In the genomic region with DNA sequence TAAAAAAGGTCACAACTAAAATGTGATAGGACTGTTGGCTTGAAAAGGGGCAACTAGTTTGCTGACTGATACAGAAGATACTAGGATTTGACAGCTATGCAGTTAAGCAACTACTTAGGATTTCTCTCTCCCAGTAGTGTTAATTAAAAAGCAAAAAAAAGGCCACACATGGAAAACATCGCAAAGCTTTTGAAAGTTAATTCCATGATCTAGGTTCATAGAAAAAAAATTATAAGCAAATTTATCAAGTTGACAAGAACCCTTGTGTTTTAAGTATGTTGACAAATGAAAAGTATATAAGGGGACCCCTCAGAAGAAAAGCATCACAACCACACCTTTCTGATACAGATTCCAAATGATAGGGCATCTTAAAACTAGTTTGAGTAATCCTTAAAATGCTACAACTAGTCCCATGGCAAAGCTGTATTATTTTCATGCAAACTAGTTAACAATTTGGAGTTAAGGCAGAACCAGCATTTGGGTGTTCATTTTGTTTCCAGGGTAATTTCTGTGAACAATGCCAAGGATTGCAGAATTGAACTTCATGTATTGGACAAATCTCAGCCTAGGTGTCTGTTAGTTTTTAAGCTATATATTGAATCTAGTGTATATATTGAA, we compare ENCODE assay signal across 13 cellular contexts. TPM values are rescaled to one million over a fixed set of nuclear protein-coding genes. Genes with fewer than 3 reads are reported as not detected.
DNase-seq lines count a peak whose midpoint lies in the region; ATAC-seq, FAIRE-seq and TF ChIP-seq lines count a peak whose summit lies in the region.
"Had no signal": no experiment of that assay in that cellular context is flagged by ENCODE, and none has a peak within 500 bp of the region (broad histone marks: within the 10 kb centered on the region; RNA-seq: fewer than 3 reads in every experiment).

No MANE protein-coding gene starts in this region.

- H3K27ac Mint-ChIP-seq in T-helper 1 cell treated with Interleukin-12 subunit alpha and Interleukin-12 subunit beta and Interleukin-4 antibody, amounts not matched to agents 30 μg/mL and 1 μg/mL, for 36 hours = peak overlapping the region; percentile 13
- H3K27ac Mint-ChIP-seq in endodermal cell = no peak overlapping the region

- intact Hi-C loops in K562 (cut with micrococcal nuclease) (no loop called here), sigmoid colon (cut with DNase I) (no loop called here), sciatic nerve (cut with DNase I) (no loop called here)

- in situ Hi-C loops in K562 (cut with MboI) = no loop called here

- POLR2A ChIA-PET in K562 (lab: Yijun Ruan, JAX) = interaction anchor here (0.6 to 8.0 kb wide), 4 partner anchors 11 to 100 kb away, joined by 3 to 82 read pairs (median 12); a partner anchor contains a TSS

- no peaks in the 10 kb centered on the region for H3K27me3 ChIP-seq in MM.1S (replicated peaks; ENCODE audit: insufficient read depth, low read length)
- H3K27me3 ChIP-seq in K562 (ENCODE audit: control insufficient read depth in 2 of 2, insufficient read depth in 2 of 2, low read length in 2 of 2) = no peaks in the 10 kb centered on the region
- no peaks in the 10 kb centered on the region for H3K27me3 ChIP-seq in sigmoid colon
- H3K27me3 ChIP-seq in endodermal cell (ENCODE audit: control insufficient read depth, insufficient read depth, low read length, poor library complexity, severe bottlenecking) = no peaks in the 10 kb centered on the region
- H3K27me3 ChIP-seq: suprapubic skin had no signal

- TF ChIP-seq EP300 in K562 (IDR thresholded peaks at IDR 0.05; ENCODE audit: low read length) (no peak), sigmoid colon (IDR thresholded peaks at IDR 0.05) (no peak)

- H3K4me1 Mint-ChIP-seq in T-helper 1 cell treated with Interleukin-12 subunit alpha and Interleukin-12 subunit beta and Interleukin-4 antibody, amounts not matched to agents 30 μg/mL and 1 μg/mL, for 36 hours (ENCODE audit: low read depth) = peaks cover 53% of the 10 kb centered on the region
- H3K4me1 Mint-ChIP-seq in endodermal cell = peaks cover 13% of the 10 kb centered on the region

- peak overlapping the region; percentile 64; the same call in 1 of the 2 replicates for H3K27ac ChIP-seq in MM.1S (ENCODE audit: low read length)
- peak overlapping the region; percentile 7; the same call in 1 of the 3 replicates for H3K27ac ChIP-seq in K562 (ENCODE audit: extremely low read depth, low read depth, low read length)
- peak overlapping the region; percentile 48 to 87 (median 64) for H3K27ac ChIP-seq in sigmoid colon
- H3K27ac ChIP-seq in endodermal cell (ENCODE audit: low read depth, low read length) = no peak overlapping the region
- H3K27ac ChIP-seq: suprapubic skin had no signal

- H3K27me3 Mint-ChIP-seq in T-helper 1 cell treated with Interleukin-12 subunit alpha and Interleukin-12 subunit beta and Interleukin-4 antibody, amounts not matched to agents 30 μg/mL and 1 μg/mL, for 36 hours (ENCODE audit: low read depth) = no peaks in the 10 kb centered on the region
- H3K27me3 Mint-ChIP-seq in endodermal cell (ENCODE audit: insufficient read depth) = no peaks in the 10 kb centered on the region

- no TSS peak for BruUV-seq in K562 (replicated peaks; lab: Mats Ljungman, UMichigan)

- H3K36me3 ChIP-seq in MM.1S (replicated peaks; ENCODE audit: insufficient read depth, low read length) = peaks cover 7% of the 10 kb centered on the region; the same call in 1 of the 2 replicates
- H3K36me3 ChIP-seq in K562 (ENCODE audit: control insufficient read depth, insufficient read depth, low read length) = peaks cover 80% of the 10 kb centered on the region
- peaks cover 0 to 52% (median 4%) of the 10 kb centered on the region in 4 donors for H3K36me3 ChIP-seq in sigmoid colon
- peaks cover 63% of the 10 kb centered on the region for H3K36me3 ChIP-seq in endodermal cell (ENCODE audit: control insufficient read depth, insufficient read depth, low read length)

- peaks cover 61% of the 10 kb centered on the region for H3F3A ChIP-seq in MM.1S (ENCODE audit: insufficient read depth, low read length)

- CTCF ChIA-PET in K562 (lab: Yijun Ruan, JAX; ENCODE audit: low intra/inter-chr PET ratio) = no interaction called here

- H3K9me2 ChIP-seq in MM.1S (replicated peaks; ENCODE audit: insufficient read depth, low read length) = no peaks in the 10 kb centered on the region

- no peak for TF ChIP-seq RAD21 in K562 (CRISPR knock-in tag; conservative IDR thresholded peaks at IDR 0.05 in 1 of 2, IDR thresholded peaks at IDR 0.05 in 1 of 2)

- 79% methylated on average over 1 of the region's 1 CpG for WGBS in K562 (ENCODE audit: insufficient coverage, low coverage, missing lambda C conversion rate)
- WGBS in sigmoid colon, 2 donors = 81 to 92% methylated on average over 1 of the region's 1 CpG
- WGBS in endodermal cell (ENCODE audit: insufficient coverage in 1 of 2, insufficient read length in 1 of 2), 2 experiments = 91% methylated on average over 1 of the region's 1 CpG; no CpG with 5 or more reads in 1 of the 2 experiments

- H3K9me3 Mint-ChIP-seq in T-helper 1 cell treated with Interleukin-12 subunit alpha and Interleukin-12 subunit beta and Interleukin-4 antibody, amounts not matched to agents 30 μg/mL and 1 μg/mL, for 36 hours = no peaks in the 10 kb centered on the region
- no peaks in the 10 kb centered on the region for H3K9me3 Mint-ChIP-seq in endodermal cell

- no peaks in the 10 kb centered on the region for H3K9me3 ChIP-seq in MM.1S (replicated peaks; ENCODE audit: insufficient read depth, low read length)
- H3K9me3 ChIP-seq in K562 (replicated peaks; ENCODE audit: control insufficient read depth, insufficient read depth, low read depth, low read length) = no peaks in the 10 kb centered on the region
- no peaks in the 10 kb centered on the region for H3K9me3 ChIP-seq in sigmoid colon
- H3K9me3 ChIP-seq in endodermal cell (ENCODE audit: control insufficient read depth, low read length) = no peaks in the 10 kb centered on the region
- H3K9me3 ChIP-seq: suprapubic skin had no signal

- DNase-seq in T-helper 1 cell (no peak), MM.1S (no peak), K562 (ENCODE audit: extremely low read depth in 1 of 4, low spot score in 3 of 4) (no peak), sigmoid colon (no peak), sciatic nerve (ENCODE audit: low spot score) (no peak), middle frontal gyrus (ENCODE audit: extremely low spot score, low spot score) (no peak), endodermal cell (no peak)
- DNase-seq: activated effector memory CD4-positive, alpha-beta T cell treated with Interleukin-2 at 50 U/mL for 16 hours; NCI-H1694 treated with DMSO at 0.1 percent for 48 hours; Right ventricle myocardium superior had no signal

- TF ChIP-seq CTCF in MM.1S (IDR thresholded peaks at IDR 0.05; ENCODE audit: low read length) (no peak), K562 (IDR thresholded peaks at IDR 0.05 in 2 of 3, conservative IDR thresholded peaks at IDR 0.05 in 1 of 3; ENCODE audit: insufficient read depth in 2 of 3, low read depth in 1 of 3, low read length in 3 of 3) (no peak), sigmoid colon (IDR thresholded peaks at IDR 0.05) (no peak), endodermal cell (conservative IDR thresholded peaks at IDR 0.05) (no peak)

- no peaks in the 10 kb centered on the region for H3K9me1 ChIP-seq in K562 (ENCODE audit: control insufficient read depth, insufficient read depth, low read length)

- peak overlapping the region; percentile 39 for H3K4me2 ChIP-seq in MM.1S (ENCODE audit: low read depth, low read length)
- no peak overlapping the region for H3K4me2 ChIP-seq in K562 (ENCODE audit: insufficient read depth, low read length)

- peaks cover 58% of the 10 kb centered on the region for H3K36me3 Mint-ChIP-seq in T-helper 1 cell treated with Interleukin-12 subunit alpha and Interleukin-12 subunit beta and Interleukin-4 antibody, amounts not matched to agents 30 μg/mL and 1 μg/mL, for 36 hours (ENCODE audit: low read depth)
- peaks cover 38% of the 10 kb centered on the region for H3K36me3 Mint-ChIP-seq in endodermal cell (ENCODE audit: low read depth)

- H3K4me1 ChIP-seq in MM.1S (ENCODE audit: low read length) = peaks cover 57% of the 10 kb centered on the region
- H3K4me1 ChIP-seq in K562 (replicated peaks in 1 of 2; ENCODE audit: control insufficient read depth in 2 of 2, insufficient read depth in 2 of 2, low read length in 2 of 2) = peaks cover 6 to 11% of the 10 kb centered on the region in 2 experiments; a peak in 4 of 5 replicates
- peaks cover 0 to 39% (median 35%) of the 10 kb centered on the region in 4 donors for H3K4me1 ChIP-seq in sigmoid colon
- no peaks in the 10 kb centered on the region for H3K4me1 ChIP-seq in endodermal cell (ENCODE audit: control insufficient read depth, insufficient read depth, low read length)

- ATAC-seq in K562 (no peak), sciatic nerve (no peak)

- no peak for FAIRE-seq in K562 (lab: Jason Lieb, UNC)
- FAIRE-seq: keratinocyte had no signal

- H4K20me1 ChIP-seq in MM.1S (ENCODE audit: insufficient read depth, low read length) (peaks cover 18% of the 10 kb centered on the region), K562 (replicated peaks; ENCODE audit: control insufficient read depth, insufficient read depth, low read length) (peaks cover 17% of the 10 kb centered on the region; the same call in 1 of the 2 replicates)

- H3K4me3 ChIP-seq in MM.1S (ENCODE audit: low read length) (peak overlapping the region; percentile 15), K562 (no peak overlapping the region), sigmoid colon (no peak overlapping the region), endodermal cell (ENCODE audit: low read length) (no peak overlapping the region)
- H3K4me3 ChIP-seq: suprapubic skin had no signal

- H2AFZ ChIP-seq in MM.1S (ENCODE audit: low read length) (no peak overlapping the region), K562 (ENCODE audit: low read depth, low read length) (no peak overlapping the region)

- TF ChIP-seq POLR2A in K562 (conservative IDR thresholded peaks at IDR 0.05) (peak; percentile 76), sigmoid colon (IDR thresholded peaks at IDR 0.05) (no peak)

- no peak overlapping the region for H3K4me3 Mint-ChIP-seq in T-helper 1 cell treated with Interleukin-12 subunit alpha and Interleukin-12 subunit beta and Interleukin-4 antibody, amounts not matched to agents 30 μg/mL and 1 μg/mL, for 36 hours
- H3K4me3 Mint-ChIP-seq in endodermal cell = no peak overlapping the region

- peak overlapping the region; percentile 28; the same call in 1 of the 2 replicates for H3K9ac ChIP-seq in MM.1S (ENCODE audit: low read length)
- H3K9ac ChIP-seq in K562 (ENCODE audit: insufficient read depth in 1 of 2, low read depth in 2 of 2, low read length in 2 of 2) = no peak overlapping the region
- no peak overlapping the region for H3K9ac ChIP-seq in endodermal cell (ENCODE audit: extremely low read depth, low read length, poor library complexity, severe bottlenecking)

- H3K79me2 ChIP-seq in MM.1S (ENCODE audit: low read length) (peaks cover 76% of the 10 kb centered on the region), K562 (ENCODE audit: control insufficient read depth, insufficient read depth, low read length) (peaks cover 62% of the 10 kb centered on the region)

RNA-seq across cellular contexts. Expression of a gene that starts 4.1 kb away (rescaled TPM):
- total RNA-seq in K562 (2011; cell fraction: chromatin; rRNA removed; ENCODE audit: low replicate concordance) = 17.2 and 67.9 TPM in 2 replicates
- 15.8 and 18.9 TPM in 2 replicates for total RNA-seq in K562 (2011; cell fraction: nucleolus; rRNA removed)
- 46.6 and 90.9 TPM in 2 replicates for total RNA-seq in K562 (2011; cell fraction: nucleoplasm; rRNA removed)
- 120 and 127 TPM in 2 replicates for total RNA-seq in K562 (2014; rRNA removed)
- total RNA-seq in K562 (2014; rRNA removed; fragmentation: Illumina TruSeq; extraction: Trizol) = 203 and 235 TPM in 2 replicates
- total RNA-seq in K562 (2015; rRNA removed; fragmentation: Illumina TruSeq; extraction: Trizol) = 222 and 230 TPM in 2 replicates
- total RNA-seq in K562 (2021) = 197 TPM in 2 replicates
- 208 and 228 TPM in 2 replicates for polyA plus RNA-seq in K562 (2011; rRNA removed)
- polyA plus RNA-seq in K562 (2011; cell fraction: cytosol; rRNA removed) = 72.6 and 105 TPM in 2 replicates
- polyA plus RNA-seq in K562 (2011; cell fraction: nucleus; rRNA removed) = 98.0 and 210 TPM in 2 replicates
- polyA plus RNA-seq in K562 (2012) = 157 and 165 TPM in 2 replicates
- 260 and 303 TPM in 2 replicates for polyA plus RNA-seq in K562 (2014; fragmentation: Illumina TruSeq; extraction: Trizol)
- polyA plus RNA-seq in K562 (2014; fragmentation: Nextera tagmentation; extraction: Ambion mirVana) = 100 to 1,000 TPM; 178 to 212 TPM
- polyA plus RNA-seq in K562 (2014; rRNA removed) = 196 and 203 TPM in 2 replicates
- 164 and 170 TPM in 2 replicates for polyA minus RNA-seq in K562 (2011; rRNA and poly(A)+ RNA removed)
- 77.2 and 102 TPM in 2 replicates for polyA minus RNA-seq in K562 (2011; cell fraction: cytosol; rRNA and poly(A)+ RNA removed)
- polyA minus RNA-seq in K562 (2011; cell fraction: nucleus; rRNA and poly(A)+ RNA removed) = 27.7 and 67.3 TPM in 2 replicates
- total RNA-seq in sigmoid colon = 100 to 1,000 TPM; 111 to 198 (median 154) TPM
- 100 to 1,000 TPM; 104 to 223 (median 162) TPM for polyA plus RNA-seq in sigmoid colon
- total RNA-seq in sciatic nerve = 84.2 TPM
- 100 to 1,000 TPM; 107 to 108 TPM for total RNA-seq in endodermal cell
- 132 TPM for polyA plus RNA-seq in endodermal cell (2013, experiment 1 of 2)
- polyA plus RNA-seq in endodermal cell (2013, experiment 2 of 2) = 128 TPM

RNA-seq across cellular contexts. Expression of a gene that starts 16.4 kb away (rescaled TPM):
- 169 and 504 TPM in 2 replicates for total RNA-seq in K562 (2011; cell fraction: chromatin; rRNA removed; ENCODE audit: low replicate concordance)
- total RNA-seq in K562 (2011; cell fraction: nucleolus; rRNA removed) = 115 and 121 TPM in 2 replicates
- total RNA-seq in K562 (2011; cell fraction: nucleoplasm; rRNA removed) = 210 and 328 TPM in 2 replicates
- total RNA-seq in K562 (2014; rRNA removed) (147 and 154 TPM in 2 replicates), K562 (2014; rRNA removed; fragmentation: Illumina TruSeq; extraction: Trizol) (246 and 266 TPM in 2 replicates), K562 (2015; rRNA removed; fragmentation: Illumina TruSeq; extraction: Trizol) (250 and 264 TPM in 2 replicates), K562 (2021) (154 and 165 TPM in 2 replicates), sigmoid colon (100 to 1,000 TPM in 1 of 4 donors, 10 to 100 TPM in 3; 80.6 to 105 (median 93.9) TPM), sciatic nerve (92.1 TPM), endodermal cell (100 to 1,000 TPM; 162 to 170 TPM)
- polyA plus RNA-seq in K562 (2011; rRNA removed) (163 and 205 TPM in 2 replicates), K562 (2014; fragmentation: Illumina TruSeq; extraction: Trizol) (200 and 256 TPM in 2 replicates), K562 (2014; fragmentation: Nextera tagmentation; extraction: Ambion mirVana) (100 to 1,000 TPM; 191 to 226 TPM), K562 (2014; rRNA removed) (173 and 184 TPM in 2 replicates), sigmoid colon (10 to 100 TPM; 42.6 to 61.5 (median 55.9) TPM)
- polyA plus RNA-seq in K562 (2011; cell fraction: cytosol; rRNA removed) = 84.6 and 130 TPM in 2 replicates
- 253 and 293 TPM in 2 replicates for polyA plus RNA-seq in K562 (2011; cell fraction: nucleus; rRNA removed)
- 138 and 150 TPM in 2 replicates for polyA plus RNA-seq in K562 (2012)
- polyA minus RNA-seq in K562 (2011; rRNA and poly(A)+ RNA removed) = 251 and 281 TPM in 2 replicates
- polyA minus RNA-seq in K562 (2011; cell fraction: cytosol; rRNA and poly(A)+ RNA removed) = 75.5 and 78.6 TPM in 2 replicates
- polyA minus RNA-seq in K562 (2011; cell fraction: nucleus; rRNA and poly(A)+ RNA removed) = 265 and 458 TPM in 2 replicates
- 167 TPM for polyA plus RNA-seq in endodermal cell (2013, experiment 1 of 2)
- 155 TPM for polyA plus RNA-seq in endodermal cell (2013, experiment 2 of 2)

RNA-seq across cellular contexts. Expression of a gene that starts 50.6 kb away (rescaled TPM):
- total RNA-seq in K562 (2011; cell fraction: chromatin; rRNA removed; ENCODE audit: low replicate concordance) = not detected in 2 replicates
- not detected in 2 replicates for total RNA-seq in K562 (2011; cell fraction: nucleolus; rRNA removed)
- total RNA-seq in K562 (2011; cell fraction: nucleoplasm; rRNA removed) = 0.07 TPM in 1 of 2 replicates, not detected in the other
- total RNA-seq in K562 (2014; rRNA removed) (not detected in 2 replicates), K562 (2014; rRNA removed; fragmentation: Illumina TruSeq; extraction: Trizol) (not detected in 2 replicates), K562 (2015; rRNA removed; fragmentation: Illumina TruSeq; extraction: Trizol) (not detected in 2 replicates), K562 (2021) (not detected in 2 replicates), sigmoid colon (not detected), sciatic nerve (0.09 TPM), endodermal cell (not detected)
- polyA plus RNA-seq in K562 (2011; rRNA removed) (not detected in 2 replicates), K562 (2014; fragmentation: Illumina TruSeq; extraction: Trizol) (not detected in 2 replicates), K562 (2014; fragmentation: Nextera tagmentation; extraction: Ambion mirVana) (not detected), K562 (2014; rRNA removed) (0.04 TPM in 1 of 2 replicates, not detected in the other), sigmoid colon (1 to 10 TPM in 1 of 3 donors, under 1 TPM in 1, not detected in 1; 0.23 to 4.2 TPM)
- not detected in 2 replicates for polyA plus RNA-seq in K562 (2011; cell fraction: cytosol; rRNA removed)
- not detected in 2 replicates for polyA plus RNA-seq in K562 (2011; cell fraction: nucleus; rRNA removed)
- 0.01 TPM in 1 of 2 replicates, not detected in the other for polyA plus RNA-seq in K562 (2012)
- polyA minus RNA-seq in K562 (2011; rRNA and poly(A)+ RNA removed) = not detected in 2 replicates
- polyA minus RNA-seq in K562 (2011; cell fraction: cytosol; rRNA and poly(A)+ RNA removed) = not detected in 2 replicates
- polyA minus RNA-seq in K562 (2011; cell fraction: nucleus; rRNA and poly(A)+ RNA removed) = not detected in 2 replicates
- polyA plus RNA-seq in endodermal cell (2013, experiment 1 of 2) = not detected
- polyA plus RNA-seq in endodermal cell (2013, experiment 2 of 2) = not detected
- total RNA-seq: Right ventricle myocardium superior, suprapubic skin had no signal
- polyA plus RNA-seq: keratinocyte had no signal
